In genomic region chr4:84967292-84967651, GRCh38 we compare ENCODE assay signal across 10 cellular contexts. TPM values are rescaled to one million over a fixed set of nuclear protein-coding genes. Genes with fewer than 3 reads are reported as not detected.
A peak's percentile ranks its signal among the peaks of the same experiment; 100 is the strongest.
DNase-seq lines count a peak whose midpoint lies in the region; ATAC-seq, FAIRE-seq and TF ChIP-seq lines count a peak whose summit lies in the region.
"Had no signal": no experiment of that assay in that cellular context is flagged by ENCODE, and none has a peak within 500 bp of the region (broad histone marks: within the 10 kb centered on the region; RNA-seq: fewer than 3 reads in every experiment).

No MANE protein-coding gene starts in this region.

- H3K27ac ChIP-seq in MM.1S (ENCODE audit: low read length) (no peak overlapping the region), H1 (ENCODE audit: low read depth, low read length) (no peak overlapping the region; the same call in 1 of the 2 replicates)

- H2AFZ ChIP-seq in MM.1S (ENCODE audit: low read length) (peak overlapping the region; percentile 96), H1 (ENCODE audit: low read length) (peak overlapping the region; percentile 89)

- no peak for TF ChIP-seq CTCF in MM.1S (IDR thresholded peaks at IDR 0.05; ENCODE audit: low read length)
- TF ChIP-seq CTCF in H1 (IDR thresholded peaks at IDR 0.05; ENCODE audit: control extremely low read depth in 1 of 3, insufficient read depth in 1 of 3, low read depth in 1 of 3, low read length in 3 of 3) = no peak

- H3K23me2 ChIP-seq in H1 (ENCODE audit: low read depth, low read length) = peaks cover 4% of the 10 kb centered on the region; the same call in 1 of the 2 replicates

- 9% methylated on average over 4 of the region's 4 CpGs; no CpG with 5 or more reads in 1 of the 2 experiments for WGBS in H1 (ENCODE audit: extremely low coverage in 1 of 2, insufficient coverage in 1 of 2, insufficient read length in 1 of 2, insufficient replicate concordance in 2 of 2, low coverage in 1 of 2, low lambda C conversion rate in 2 of 2, missing lambda C conversion rate in 1 of 2), 2 experiments

- peak overlapping the region; percentile 92; the same call in 1 of the 2 replicates for H3K4me3 ChIP-seq in MM.1S (ENCODE audit: low read length)
- H3K4me3 ChIP-seq in H1 (ENCODE audit: extremely low read depth in 1 of 4, insufficient read depth in 2 of 4, low read depth in 3 of 4, low read length in 4 of 4) = peak overlapping the region; percentile 55 to 94 (median 84)

- TF ChIP-seq EP300 in H1 (IDR thresholded peaks at IDR 0.05; ENCODE audit: borderline replicate concordance in 1 of 2, low read depth in 2 of 2, low read length in 2 of 2) = no peak

- H3K14ac ChIP-seq in H1 (ENCODE audit: insufficient read length) = no peak overlapping the region

- H2BK12ac ChIP-seq in H1 (ENCODE audit: low read depth, low read length) = no peak overlapping the region

- H2BK15ac ChIP-seq in H1 (ENCODE audit: low read length) = no peak overlapping the region

- peaks cover 5% of the 10 kb centered on the region; the same call in 1 of the 2 replicates for H3K4me1 ChIP-seq in MM.1S (ENCODE audit: low read length)
- H3K4me1 ChIP-seq in H1 (replicated peaks in 1 of 4; ENCODE audit: control insufficient read depth in 3 of 4, insufficient read depth in 4 of 4, low read length in 3 of 4) = peaks cover 0 to 8% (median 4%) of the 10 kb centered on the region in 4 experiments; a peak in 2 of 7 replicates

- no peak overlapping the region for H2BK120ac ChIP-seq in H1 (replicated peaks; ENCODE audit: low read depth, low read length)

- H4K8ac ChIP-seq in H1 (ENCODE audit: extremely low read depth, insufficient read depth, low read length) = no peak overlapping the region

- no peaks in the 10 kb centered on the region for H3K9me2 ChIP-seq in MM.1S (replicated peaks; ENCODE audit: insufficient read depth, low read length)

- H3K9me3 ChIP-seq in MM.1S (replicated peaks; ENCODE audit: insufficient read depth, low read length) = no peaks in the 10 kb centered on the region
- H3K9me3 ChIP-seq in H1 (ENCODE audit: insufficient read depth in 2 of 2, low read depth in 1 of 2, low read length in 1 of 2) = no peaks in the 10 kb centered on the region

- CTCF ChIA-PET in H1 (lab: Charles Lee; ENCODE audit: partially characterized antibody) = interaction anchor here (1.2 kb wide), 1 partner anchor 217 kb away, joined by 6 read pairs; no protein-coding TSS in a partner anchor

- FAIRE-seq in H1 (lab: Jason Lieb, UNC) = no peak
- FAIRE-seq: colon, GM18507 had no signal

- H3K4me2 ChIP-seq in MM.1S (ENCODE audit: low read depth, low read length) (peak overlapping the region; percentile 79), H1 (ENCODE audit: insufficient read depth in 1 of 2, low read depth in 2 of 2, low read length in 2 of 2) (peak overlapping the region; percentile 77 to 91)

- H3K79me2 ChIP-seq in MM.1S (ENCODE audit: low read length) (peaks cover 11% of the 10 kb centered on the region), H1 (ENCODE audit: control insufficient read depth in 1 of 2, insufficient read depth in 2 of 2, low read length in 2 of 2) (peaks cover 0 to 34% of the 10 kb centered on the region in 2 experiments; a peak in 2 of 4 replicates)

- H3K27me3 ChIP-seq in MM.1S (replicated peaks; ENCODE audit: insufficient read depth, low read length) = no peaks in the 10 kb centered on the region
- H3K27me3 ChIP-seq in H1 (replicated peaks in 1 of 4; ENCODE audit: control insufficient read depth in 3 of 4, extremely low read depth in 1 of 4, insufficient read depth in 3 of 4, low read length in 3 of 4) = no peaks in the 10 kb centered on the region

- no peak overlapping the region for H2BK20ac ChIP-seq in H1 (ENCODE audit: low read length)

- H2AK5ac ChIP-seq in H1 (ENCODE audit: low read depth, low read length) = no peak overlapping the region

- peaks cover 2% of the 10 kb centered on the region; the same call in 1 of the 2 replicates for H3K79me1 ChIP-seq in H1 (ENCODE audit: low read depth, low read length)

- H4K5ac ChIP-seq in H1 (ENCODE audit: insufficient read length, low read depth, low read length) = no peak overlapping the region

- no peak overlapping the region for H3K4ac ChIP-seq in H1 (replicated peaks; ENCODE audit: insufficient read length, low read depth, low read length)

- H3F3A ChIP-seq in MM.1S (ENCODE audit: insufficient read depth, low read length) = no peaks in the 10 kb centered on the region

- no peak overlapping the region for H3K56ac ChIP-seq in H1 (replicated peaks; ENCODE audit: insufficient read length, low read depth, low read length)

- H2BK5ac ChIP-seq in H1 (ENCODE audit: low read depth, low read length) = no peak overlapping the region

- ATAC-seq in HG02885 (IDR thresholded peaks at IDR 0.05; ENCODE audit: poor library complexity, unreplicated experiment) = no peak

- H3K36me3 ChIP-seq in MM.1S (replicated peaks; ENCODE audit: insufficient read depth, low read length) (no peaks in the 10 kb centered on the region), H1 (ENCODE audit: control insufficient read depth in 2 of 4, insufficient read depth in 4 of 4, low read length in 3 of 4) (no peaks in the 10 kb centered on the region)

- TF ChIP-seq RAD21 in H1 (IDR thresholded peaks at IDR 0.05 in 1 of 2, conservative IDR thresholded peaks at IDR 0.05 in 1 of 2; ENCODE audit: low read depth in 2 of 2, low read length in 2 of 2) = no peak

- POLR2A ChIA-PET in H1 (lab: Charles Lee; ENCODE audit: partially characterized antibody) = interaction anchor here (1.3 to 2.0 kb wide), 4 partner anchors 12 to 385 kb away, joined by 4 to 15 read pairs (median 6); no protein-coding TSS in a partner anchor

- no peak for TF ChIP-seq POLR2A in H1 (IDR thresholded peaks at IDR 0.05; ENCODE audit: control extremely low read depth in 1 of 2, low read depth in 2 of 2, low read length in 2 of 2)

- H3K9ac ChIP-seq in MM.1S (ENCODE audit: low read length) (no peak overlapping the region), H1 (replicated peaks in 1 of 4; ENCODE audit: extremely low read depth in 1 of 4, low read depth in 3 of 4, low read length in 3 of 4) (peak overlapping the region in 2 of 4 experiments; percentile 28 to 68; a peak in 3 of 7 replicates)

- no peak overlapping the region for H3K23ac ChIP-seq in H1 (ENCODE audit: insufficient read length)

- H4K20me1 ChIP-seq in MM.1S (ENCODE audit: insufficient read depth, low read length) (no peaks in the 10 kb centered on the region), H1 (replicated peaks in 1 of 2; ENCODE audit: control insufficient read depth in 1 of 2, insufficient read depth in 2 of 2, low read length in 2 of 2) (no peaks in the 10 kb centered on the region)

- no peak overlapping the region for H4K91ac ChIP-seq in H1 (replicated peaks; ENCODE audit: insufficient read length, low read length)

- no peak overlapping the region for H3K18ac ChIP-seq in H1 (ENCODE audit: extremely low read depth, low read length)

- DNase-seq in AG08396 (ENCODE audit: low spot score) (peak; percentile 17), MM.1S (no peak), H1 (ENCODE audit: low read depth in 1 of 2, low spot score in 2 of 2) (no peak), mucosa of gallbladder (ENCODE audit: low spot score) (peak; percentile 16), NCI-H345 treated with DMSO at 0.1 percent for 48 hours (lab: John Stamatoyannopoulos, UW; ENCODE audit: unreplicated experiment) (no peak)
- no peak for DNase-seq in NK-92 treated with Interleukin-12 subunit alpha and Interleukin-12 subunit beta, amount 100 ng/mL, for 24 hours (lab: John Stamatoyannopoulos, UW)
- no peak for DNase-seq in stimulated activated CD4-positive, alpha-beta T cell treated with anti-CD3 and anti-CD28 coated beads, Interleukin-4, amount 100 ng/mL, for 24 hours

TF ChIP-seq in H1, 55 proteins besides CTCF, POLR2A, EP300 and RAD21 (continues in another document):
- no peak for TF ChIP-seq GABPA (IDR thresholded peaks at IDR 0.05; ENCODE audit: borderline replicate concordance, insufficient read depth, low read length)
- TF ChIP-seq NRF1 (IDR thresholded peaks at IDR 0.05; ENCODE audit: low read depth, low read length) = no peak
- TF ChIP-seq CBX8 (IDR thresholded peaks at IDR 0.05; ENCODE audit: borderline replicate concordance, low read depth, low read length) = no peak
- no peak for TF ChIP-seq BRCA1 (IDR thresholded peaks at IDR 0.05; ENCODE audit: low read depth, low read length)
- TF ChIP-seq JUND (IDR thresholded peaks at IDR 0.05; ENCODE audit: low read length) = no peak
- TF ChIP-seq NANOG (IDR thresholded peaks at IDR 0.05; ENCODE audit: insufficient read depth, low read depth, low read length, poor library complexity, severe bottlenecking) = no peak
- TF ChIP-seq FOSL1 (IDR thresholded peaks at IDR 0.05; ENCODE audit: insufficient read depth, low read depth, low read length) = no peak
- TF ChIP-seq MAFK (IDR thresholded peaks at IDR 0.05; ENCODE audit: low read depth, low read length) = no peak
- TF ChIP-seq USF2 (IDR thresholded peaks at IDR 0.05; ENCODE audit: low read length) = no peak
- TF ChIP-seq JUN (IDR thresholded peaks at IDR 0.05; ENCODE audit: low read depth, low read length) = no peak
- TF ChIP-seq E2F6 (IDR thresholded peaks at IDR 0.05) = no peak
- no peak for TF ChIP-seq YY1 (IDR thresholded peaks at IDR 0.05; ENCODE audit: low read depth, low read length)
- TF ChIP-seq TEAD4 (IDR thresholded peaks at IDR 0.05; ENCODE audit: low read depth, low read length) = no peak

RNA-seq across cellular contexts. Expression of gene WDFY3, which starts 0.8 kb away (rescaled TPM):
- 50.7 and 62.4 TPM in 2 replicates for total RNA-seq in H1 (2021; fragmentation: NEBNext Ultra II Directional; extraction: Animal tissue kit (Norgen Biotek cat#: 25700))
- 23.1 and 25.6 TPM in 2 replicates for polyA plus RNA-seq in H1 (2011; rRNA removed)
- 18.8 TPM for polyA plus RNA-seq in H1 (2011; cell fraction: cytosol; rRNA removed)
- polyA plus RNA-seq in H1 (2011; cell fraction: nucleus; rRNA removed) = 41.0 TPM
- polyA plus RNA-seq in H1 (2012, experiment 1 of 2) = 12.9 to 22.3 TPM (median 18.0 TPM) in 4 replicates
- polyA plus RNA-seq in H1 (2012, experiment 2 of 2) = 1.5 TPM
- 30.3 TPM for polyA plus RNA-seq in H1 (2013, experiment 1 of 2)
- 23.5 TPM for polyA plus RNA-seq in H1 (2013, experiment 2 of 2)
- 182 and 266 TPM in 2 replicates for polyA minus RNA-seq in H1 (2011; rRNA and poly(A)+ RNA removed)
- 62.2 TPM for polyA minus RNA-seq in H1 (2011; cell fraction: cytosol; rRNA and poly(A)+ RNA removed)
- 274 TPM for polyA minus RNA-seq in H1 (2011; cell fraction: nucleus; rRNA and poly(A)+ RNA removed)
- 102 TPM for total RNA-seq in mucosa of gallbladder

Comparison
In these comparisons a context has a peak if more than half of its experiments do, and no peak if none do; other contexts are left out.
1. DNase-seq: peak in AG08396 (single experiment) and mucosa of gallbladder (single experiment); none in MM.1S (single experiment), H1 (0 of 2), NK-92 treated with Interleukin-12 subunit alpha and Interleukin-12 subunit beta, amount 100 ng/mL, for 24 hours (single experiment), NCI-H345 treated with DMSO at 0.1 percent for 48 hours (single experiment) and stimulated activated CD4-positive, alpha-beta T cell treated with anti-CD3 and anti-CD28 coated beads, Interleukin-4, amount 100 ng/mL, for 24 hours (single experiment).